17 cellular contexts compared by ENCODE assay signal in genomic region chr7:47310020-47310419, GRCh38.
A peak's percentile ranks its signal among the peaks of the same experiment; 100 is the strongest.
DNase-seq lines count a peak whose midpoint lies in the region; ATAC-seq and TF ChIP-seq lines count a peak whose summit lies in the region.
"Had no signal": no experiment of that assay in that cellular context is flagged by ENCODE, and none has a peak within 500 bp of the region (broad histone marks: within the 10 kb centered on the region; RNA-seq: fewer than 3 reads in every experiment).

No MANE protein-coding gene starts in this region.

- POLR2A ChIA-PET in activated CD8-positive, alpha-beta T cell treated with anti-CD3 and anti-CD28 coated beads, Interleukin-2, amount 10 ng/mL, durations not matched to agents 7 days and 5 days (lab: Charles Lee) = no interaction called here

- H3K36me3 ChIP-seq in left ventricle myocardium inferior = peaks cover 4% of the 10 kb centered on the region

- peaks cover 47% of the 10 kb centered on the region for H3K4me1 ChIP-seq in left ventricle myocardium inferior
- H3K4me1 ChIP-seq: Caco-2 had no signal

- no peaks in the 10 kb centered on the region for H3K27me3 Mint-ChIP-seq in mesothelial cell of epicardium (ENCODE audit: low read depth)
- H3K27me3 Mint-ChIP-seq in activated CD8-positive, alpha-beta T cell treated with anti-CD3 and anti-CD28 coated beads, Interleukin-2, amount 10 ng/mL, durations not matched to agents 7 days and 5 days (ENCODE audit: low read depth) = no peaks in the 10 kb centered on the region

- no peak overlapping the region for H3K4me3 ChIP-seq in left ventricle myocardium inferior
- H3K4me3 ChIP-seq: GM23338 had no signal

- CTCF ChIA-PET in activated CD8-positive, alpha-beta T cell treated with anti-CD3 and anti-CD28 coated beads, Interleukin-2, amount 10 ng/mL, durations not matched to agents 7 days and 5 days (lab: Charles Lee) = no interaction called here

- peaks cover 3% of the 10 kb centered on the region for H3K4me1 Mint-ChIP-seq in mesothelial cell of epicardium
- H3K4me1 Mint-ChIP-seq in activated CD8-positive, alpha-beta T cell treated with anti-CD3 and anti-CD28 coated beads, Interleukin-2, amount 10 ng/mL, durations not matched to agents 7 days and 5 days (ENCODE audit: low read depth) = no peaks in the 10 kb centered on the region

- peaks cover 20% of the 10 kb centered on the region for H3K9me3 Mint-ChIP-seq in mesothelial cell of epicardium
- no peaks in the 10 kb centered on the region for H3K9me3 Mint-ChIP-seq in activated CD8-positive, alpha-beta T cell treated with anti-CD3 and anti-CD28 coated beads, Interleukin-2, amount 10 ng/mL, durations not matched to agents 7 days and 5 days (ENCODE audit: insufficient read depth)
- H3K9me3 Mint-ChIP-seq: GM23338 had no signal

- H3K36me3 Mint-ChIP-seq in mesothelial cell of epicardium = peaks cover 58% of the 10 kb centered on the region
- no peaks in the 10 kb centered on the region for H3K36me3 Mint-ChIP-seq in activated CD8-positive, alpha-beta T cell treated with anti-CD3 and anti-CD28 coated beads, Interleukin-2, amount 10 ng/mL, durations not matched to agents 7 days and 5 days (ENCODE audit: low read depth)

- no peak for ATAC-seq in Right ventricle myocardium superior (ENCODE audit: poor library complexity)
- no peak for ATAC-seq in activated CD8-positive, alpha-beta T cell treated with anti-CD3 and anti-CD28 coated beads, Interleukin-2, amount 10 ng/mL, durations not matched to agents 7 days and 5 days
- ATAC-seq: GM23338, PC-3 had no signal

- DNase-seq in left ventricle myocardium inferior (no peak), Right ventricle myocardium superior (no peak), caudate nucleus (lab: John Stamatoyannopoulos, UW) (peak in 8 of 61 donors; percentile 11 to 56 (median 24)), mesothelial cell of epicardium (ENCODE audit: low spot score in 2 of 2, unreplicated experiment in 2 of 2) (no peak), superior temporal gyrus (ENCODE audit: extremely low spot score) (peak; percentile 18), GDM1 (lab: John Stamatoyannopoulos, UW) (no peak), NCI-H1105 (lab: John Stamatoyannopoulos, UW) (no peak)
- no peak for DNase-seq in activated CD8-positive, alpha-beta T cell treated with anti-CD3 and anti-CD28 coated beads, Interleukin-2, amount 10 ng/mL, durations not matched to agents 7 days and 5 days
- DNase-seq: 8988T, Caco-2, DMS53, KBM-7, NCI-H1092, NCI-H1694 treated with DMSO at 0.1 percent for 48 hours, NCI-H748 treated with DMSO at 0.1 percent for 48 hours, PC-3 had no signal

- TF ChIP-seq CTCF in left ventricle myocardium inferior (IDR thresholded peaks at IDR 0.05; ENCODE audit: borderline replicate concordance) (no peak), mesothelial cell of epicardium (IDR thresholded peaks at IDR 0.05; ENCODE audit: unreplicated experiment) (no peak)

- H3K27ac ChIP-seq in left ventricle myocardium inferior (replicated peaks) (peak overlapping the region; percentile 33), caudate nucleus (ENCODE audit: low read depth, low read length) (peak overlapping the region; percentile 77)

- H3K27me3 ChIP-seq in left ventricle myocardium inferior (ENCODE audit: low read depth) = no peaks in the 10 kb centered on the region

- peak overlapping the region; percentile 64 for H3K27ac Mint-ChIP-seq in mesothelial cell of epicardium
- H3K27ac Mint-ChIP-seq in activated CD8-positive, alpha-beta T cell treated with anti-CD3 and anti-CD28 coated beads, Interleukin-2, amount 10 ng/mL, durations not matched to agents 7 days and 5 days = no peak overlapping the region
- H3K27ac Mint-ChIP-seq: GM23338 had no signal

- no peak overlapping the region for H3K4me3 Mint-ChIP-seq in mesothelial cell of epicardium
- no peak overlapping the region for H3K4me3 Mint-ChIP-seq in activated CD8-positive, alpha-beta T cell treated with anti-CD3 and anti-CD28 coated beads, Interleukin-2, amount 10 ng/mL, durations not matched to agents 7 days and 5 days
- H3K4me3 Mint-ChIP-seq: GM23338 had no signal

- intact Hi-C loops in left ventricle myocardium inferior (cut with micrococcal nuclease) (no loop called here), Right ventricle myocardium superior (cut with DNase I) (no loop called here)

- H3K9me3 ChIP-seq in left ventricle myocardium inferior (replicated peaks) = peaks cover 12% of the 10 kb centered on the region
- H3K9me3 ChIP-seq: Caco-2 had no signal
